In genomic region chr10:124666494-124666893, GRCh38 we compare ENCODE assay signal across 20 cellular contexts.
DNase-seq lines count a peak whose midpoint lies in the region; ATAC-seq and TF ChIP-seq lines count a peak whose summit lies in the region.
"Had no signal": no experiment of that assay in that cellular context is flagged by ENCODE, and none has a peak within 500 bp of the region (broad histone marks: within the 10 kb centered on the region; RNA-seq: fewer than 3 reads in every experiment).

No MANE protein-coding gene starts in this region.

- no peaks in the 10 kb centered on the region for H3K9me3 Mint-ChIP-seq in activated T-cell treated with anti-CD3 and anti-CD28 coated beads, Interleukin-2, amount 50 U/mL, for 24 hours
- H3K9me3 Mint-ChIP-seq: CD14-positive monocyte had no signal

- no peak overlapping the region for H3K9ac ChIP-seq in MM.1S (ENCODE audit: low read length)
- H3K9ac ChIP-seq: GM23248 had no signal

- no peak for DNase-seq in activated T-cell treated with anti-CD3 and anti-CD28 coated beads, Interleukin-2, amount 50 U/mL, for 24 hours
- DNase-seq in activated T-cell treated with anti-CD3 and anti-CD28 coated beads, Interleukin-2, amount 50 U/mL, for 48 hours = no peak
- DNase-seq in T-helper 17 cell (no peak), lower lobe of right lung (peak; percentile 35), MM.1S (no peak), NCI-H2081 (lab: John Stamatoyannopoulos, UW) (no peak)
- DNase-seq: AML-193; GF-D8; GM23248; NCI-H1105 treated with DMSO at 0.1 percent for 48 hours; NCI-H1694; NK-92 treated with Interleukin-12 subunit alpha and Interleukin-12 subunit beta, amount 100 ng/mL, for 24 hours; SHP77 treated with DMSO at 0.1 percent for 48 hours had no signal

- H3K36me3 Mint-ChIP-seq in activated T-cell treated with anti-CD3 and anti-CD28 coated beads, Interleukin-2, amount 50 U/mL, for 24 hours (ENCODE audit: low read depth) = peaks cover 18% of the 10 kb centered on the region
- H3K36me3 Mint-ChIP-seq in T-helper 17 cell (ENCODE audit: low read depth) = peaks cover 6% of the 10 kb centered on the region

- no peaks in the 10 kb centered on the region for H3K27me3 Mint-ChIP-seq in activated T-cell treated with anti-CD3 and anti-CD28 coated beads, Interleukin-2, amount 50 U/mL, for 24 hours
- H3K27me3 Mint-ChIP-seq in T-helper 17 cell = no peaks in the 10 kb centered on the region

- H3K36me3 ChIP-seq in lower lobe of right lung = peaks cover 8% of the 10 kb centered on the region
- H3K36me3 ChIP-seq in MM.1S (replicated peaks; ENCODE audit: insufficient read depth, low read length) = no peaks in the 10 kb centered on the region
- H3K36me3 ChIP-seq: HAP-1 had no signal

- H4K20me1 ChIP-seq in MM.1S (ENCODE audit: insufficient read depth, low read length) = no peaks in the 10 kb centered on the region

- H3K4me3 Mint-ChIP-seq in activated T-cell treated with anti-CD3 and anti-CD28 coated beads, Interleukin-2, amount 50 U/mL, for 24 hours = no peak overlapping the region
- peak overlapping the region; percentile 7 for H3K4me3 Mint-ChIP-seq in T-helper 17 cell
- H3K4me3 Mint-ChIP-seq: CD14-positive monocyte had no signal

- no peaks in the 10 kb centered on the region for H3K9me3 ChIP-seq in T-helper 17 cell (ENCODE audit: control insufficient read depth, low read length, poor library complexity, severe bottlenecking)
- no peaks in the 10 kb centered on the region for H3K9me3 ChIP-seq in lower lobe of right lung
- H3K9me3 ChIP-seq in MM.1S (replicated peaks; ENCODE audit: insufficient read depth, low read length) = no peaks in the 10 kb centered on the region
- H3K9me3 ChIP-seq: Caco-2, HAP-1 had no signal

- H3K27me3 ChIP-seq in lower lobe of right lung (ENCODE audit: low read depth) (no peaks in the 10 kb centered on the region), MM.1S (replicated peaks; ENCODE audit: insufficient read depth, low read length) (no peaks in the 10 kb centered on the region)

- H3K27ac ChIP-seq in lower lobe of right lung (no peak overlapping the region), temporal lobe (ENCODE audit: low read depth, low read length) (peak overlapping the region; percentile 39), MM.1S (ENCODE audit: low read length) (no peak overlapping the region)
- H3K27ac ChIP-seq: 22Rv1, GM23248 had no signal

- ATAC-seq in T-helper 17 cell (no peak), lower lobe of right lung (no peak), HG02678 (IDR thresholded peaks at IDR 0.05; ENCODE audit: unreplicated experiment) (no peak)
- ATAC-seq: GM12878 had no signal

- no peak overlapping the region for H3K4me2 ChIP-seq in MM.1S (ENCODE audit: low read depth, low read length)

- H3F3A ChIP-seq in MM.1S (ENCODE audit: insufficient read depth, low read length) = no peaks in the 10 kb centered on the region

- H3K9me2 ChIP-seq in MM.1S (replicated peaks; ENCODE audit: insufficient read depth, low read length) = no peaks in the 10 kb centered on the region

- H3K27ac Mint-ChIP-seq in activated T-cell treated with anti-CD3 and anti-CD28 coated beads, Interleukin-2, amount 50 U/mL, for 24 hours = peak overlapping the region; percentile 33
- H3K27ac Mint-ChIP-seq in T-helper 17 cell = peak overlapping the region; percentile 88

- peaks cover 9% of the 10 kb centered on the region for H3K79me2 ChIP-seq in MM.1S (ENCODE audit: low read length)

- TF ChIP-seq CTCF in lower lobe of right lung (IDR thresholded peaks at IDR 0.05) (no peak), MM.1S (IDR thresholded peaks at IDR 0.05; ENCODE audit: low read length) (no peak)

- intact Hi-C loops in lower lobe of right lung (cut with DNase I) = no loop called here

- H2AFZ ChIP-seq in MM.1S (ENCODE audit: low read length) = no peak overlapping the region
- H2AFZ ChIP-seq: GM23248 had no signal

- peaks cover 57% of the 10 kb centered on the region for H3K4me1 ChIP-seq in lower lobe of right lung
- H3K4me1 ChIP-seq in MM.1S (ENCODE audit: low read length) = no peaks in the 10 kb centered on the region

- H3K4me3 ChIP-seq in lower lobe of right lung (no peak overlapping the region), MM.1S (ENCODE audit: low read length) (no peak overlapping the region)
- H3K4me3 ChIP-seq: GM12878, GM23248, HAP-1 had no signal

- peaks cover 42% of the 10 kb centered on the region for H3K4me1 Mint-ChIP-seq in activated T-cell treated with anti-CD3 and anti-CD28 coated beads, Interleukin-2, amount 50 U/mL, for 24 hours (ENCODE audit: low read depth)
- peaks cover 50% of the 10 kb centered on the region for H3K4me1 Mint-ChIP-seq in T-helper 17 cell
